Comparison of ENCODE assay signal across 11 cellular contexts in genomic region chr1:169361281-169361680, GRCh38.
"Had no signal": no experiment of that assay in that cellular context is flagged by ENCODE, and none has a peak within 500 bp of the region (broad histone marks: within the 10 kb centered on the region; RNA-seq: fewer than 3 reads in every experiment).

No MANE protein-coding gene starts in this region.

- DNase-seq: activated gamma-delta T cell; activated T-cell treated with anti-CD3 and anti-CD28 coated beads, Interleukin-2, amount 50 U/mL, for 48 hours; body of pancreas; dermis blood vessel endothelial cell; endodermal cell; kidney; left ventricle myocardium superior; ovary; thyroid gland had no signal

- H3K36me3 ChIP-seq: gastroesophageal sphincter, ovary, thyroid gland had no signal

- H3K4me3 ChIP-seq: body of pancreas, gastroesophageal sphincter, ovary, thyroid gland had no signal

- ATAC-seq: activated CD4-positive, CD25-positive, alpha-beta regulatory T cell treated with anti-CD3 and anti-CD28 coated beads, Interleukin-2, amount 50 U/mL, for 24 hours; body of pancreas; gastroesophageal sphincter; left ventricle myocardium superior had no signal

- H3K27me3 ChIP-seq: body of pancreas, gastroesophageal sphincter, ovary, thyroid gland had no signal

- H3K9me3 ChIP-seq: body of pancreas, gastroesophageal sphincter, ovary, thyroid gland had no signal
